Comparison of ENCODE assay signal across 12 cellular contexts in the genomic region with DNA sequence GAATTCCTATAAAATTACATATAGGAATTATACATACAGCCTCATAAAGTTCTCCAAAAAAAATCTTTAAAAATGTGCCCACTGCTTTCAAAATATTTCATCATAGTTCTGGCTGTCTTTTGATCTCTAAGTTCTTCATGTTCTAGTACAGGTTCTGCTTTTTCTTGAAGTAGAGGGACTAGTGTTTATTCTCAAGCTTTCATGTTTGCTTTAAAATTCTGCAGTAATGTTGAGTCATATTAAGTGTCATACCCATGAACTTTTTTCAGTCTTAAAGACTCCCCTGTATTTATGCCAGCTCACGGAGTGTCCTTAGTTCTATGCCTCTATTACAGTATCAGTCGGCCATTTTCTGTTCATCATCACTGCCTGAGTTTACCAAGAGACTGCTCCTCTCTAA. TPM values are rescaled to one million over a fixed set of nuclear protein-coding genes. Genes with fewer than 3 reads are reported as not detected.
DNase-seq lines count a peak whose midpoint lies in the region; ATAC-seq and TF ChIP-seq lines count a peak whose summit lies in the region.
"Had no signal": no experiment of that assay in that cellular context is flagged by ENCODE, and none has a peak within 500 bp of the region (broad histone marks: within the 10 kb centered on the region; RNA-seq: fewer than 3 reads in every experiment).

No MANE protein-coding gene starts in this region.

- BruUV-seq in Caco-2 (replicated peaks; lab: Mats Ljungman, UMichigan), result no TSS peak

- peaks cover 6% of the 10 kb centered on the region for H3K36me3 Mint-ChIP-seq in Caco-2 (ENCODE audit: insufficient read depth, unreplicated experiment)
- peaks cover 19% of the 10 kb centered on the region for H3K36me3 Mint-ChIP-seq in chondrocyte (ENCODE audit: low read depth)
- H3K36me3 Mint-ChIP-seq in naive B cell, result peaks cover 9 to 11% of the 10 kb centered on the region in 2 donors

- intact Hi-C loops in Caco-2 (cut with micrococcal nuclease; ENCODE audit: unreplicated experiment), result loop anchor here (1.0 kb wide), 1 partner anchor 13 kb away; no protein-coding TSS in a partner anchor

- H3K27me3 ChIP-seq in Caco-2 (replicated peaks; ENCODE audit: control insufficient read depth, insufficient read depth, low read length), result no peaks in the 10 kb centered on the region

- H3K4me1 ChIP-seq in Caco-2, result peaks cover 23% of the 10 kb centered on the region

- TF ChIP-seq CTCF in Caco-2 (IDR thresholded peaks at IDR 0.05; ENCODE audit: insufficient read depth in 1 of 2, low read depth in 1 of 2, low read length in 1 of 2, severe bottlenecking in 1 of 2, unreplicated experiment in 1 of 2) (no peak), chondrocyte (IDR thresholded peaks at IDR 0.05) (no peak)

- H3K4me1 Mint-ChIP-seq in Caco-2 (ENCODE audit: low read depth, unreplicated experiment) (peaks cover 22% of the 10 kb centered on the region), chondrocyte (ENCODE audit: low read depth) (peaks cover 36% of the 10 kb centered on the region), naive B cell (peaks cover 0 to 9% (median 0%) of the 10 kb centered on the region in 3 donors)

- POLR2A ChIA-PET in Caco-2 (lab: Charles Lee), result no interaction called here

- H3K4me3 ChIP-seq in Caco-2 (ENCODE audit: low read depth, low read length), result no peak overlapping the region

- H3K9me3 Mint-ChIP-seq in Caco-2 (ENCODE audit: unreplicated experiment) (no peaks in the 10 kb centered on the region), chondrocyte (ENCODE audit: low read depth) (no peaks in the 10 kb centered on the region), naive B cell (peaks cover 0 to 4% (median 0%) of the 10 kb centered on the region in 7 donors)
- H3K9me3 Mint-ChIP-seq: CD4-positive, alpha-beta T cell; endodermal cell had no signal

- H3K27ac Mint-ChIP-seq in Caco-2 (ENCODE audit: unreplicated experiment) (peak overlapping the region; percentile 62), chondrocyte (ENCODE audit: unreplicated experiment) (peak overlapping the region; percentile 80), naive B cell (peak overlapping the region; percentile 0 to 47 (median 4))
- H3K27ac Mint-ChIP-seq: CD4-positive, alpha-beta T cell; endodermal cell had no signal

- H3K4me3 Mint-ChIP-seq in Caco-2 (ENCODE audit: unreplicated experiment), result no peak overlapping the region
- H3K4me3 Mint-ChIP-seq in chondrocyte (ENCODE audit: unreplicated experiment), result no peak overlapping the region
- H3K4me3 Mint-ChIP-seq in naive B cell, result no peak overlapping the region
- H3K4me3 Mint-ChIP-seq: CD4-positive, alpha-beta T cell; endodermal cell had no signal

- DNase-seq in Caco-2, result no peak
- DNase-seq in NOMO-1 treated with DMSO at 0.1 percent for 48 hours (lab: John Stamatoyannopoulos, UW; ENCODE audit: unreplicated experiment), result peak; percentile 84
- DNase-seq in chondrocyte (ENCODE audit: low spot score), result no peak
- no peak for DNase-seq in naive B cell
- DNase-seq in NAMALWA (ENCODE audit: low spot score), result no peak
- no peak for DNase-seq in NCI-H1436 (lab: John Stamatoyannopoulos, UW)
- no peak for DNase-seq in stimulated activated CD8-positive, alpha-beta memory T cell treated with anti-CD3 and anti-CD28 coated beads, Interleukin-4, amount 100 ng/mL, for 48 hours
- DNase-seq: CD4-positive, alpha-beta T cell; endodermal cell; NCI-H526 treated with DMSO at 0.1 percent for 48 hours had no signal

- no peaks in the 10 kb centered on the region for H3K27me3 Mint-ChIP-seq in Caco-2 (ENCODE audit: insufficient read depth, unreplicated experiment)
- H3K27me3 Mint-ChIP-seq in chondrocyte (ENCODE audit: low read depth), result no peaks in the 10 kb centered on the region
- no peaks in the 10 kb centered on the region for H3K27me3 Mint-ChIP-seq in naive B cell
- H3K27me3 Mint-ChIP-seq: CD4-positive, alpha-beta T cell had no signal

- CTCF ChIA-PET in Caco-2 (lab: Charles Lee), result no interaction called here

- no peaks in the 10 kb centered on the region for H3K36me3 ChIP-seq in Caco-2 (ENCODE audit: control insufficient read depth, insufficient read depth, low read length)

- ATAC-seq in naive B cell (ENCODE audit: low read depth in 2 of 2), result no peak
- ATAC-seq in GM19023 (IDR thresholded peaks at IDR 0.05; ENCODE audit: unreplicated experiment), result no peak

- 0 out of 2 replicates have a peak, but pooled peaks cover 3% of the 10 kb centered on the region for H3K9me3 ChIP-seq in Caco-2

RNA-seq across cellular contexts. Expression of gene CCDC141, which starts 54.8 kb away (rescaled TPM):
- total RNA-seq in Caco-2 (2022), result 11.5 and 16.6 TPM in 2 replicates
- total RNA-seq in chondrocyte, result not detected in 3 replicates
- 10 to 100 TPM in 1 of 6 donors, 1 to 10 TPM in 5; 3.3 to 20.1 (median 7.5) TPM for polyA plus RNA-seq in naive B cell (ENCODE audit: low read depth in 6 of 6)
- total RNA-seq: kidney epithelial cell had no signal

Comparison
In these comparisons a context has a peak if more than half of its experiments do, and no peak if none do; other contexts are left out.
1. H3K27ac Mint-ChIP-seq: peak in every context shown above with its lines; median percentile 80 in chondrocyte; 62 in Caco-2; 4 in naive B cell.
2. RNA of gene CCDC141, which starts 54.8 kb away (total RNA-seq): 11.5 to 16.6 TPM in Caco-2; not detected in chondrocyte; every median in the first group is over 10 times any median in the second.